1 cellular context compared by ENCODE assay signal in genomic region chr7:141024668-141025067, GRCh38.
TF ChIP-seq lines count a peak whose summit lies in the region.

No MANE protein-coding gene starts in this region.

TF ChIP-seq in A549, 52 proteins besides CTCF, POLR2A, EP300 and RAD21 (continued from another document):
- TF ChIP-seq HEYL (CRISPR knock-in tag; IDR thresholded peaks at IDR 0.05) = no peak
- no peak for TF ChIP-seq JUN (IDR thresholded peaks at IDR 0.05)
- no peak for TF ChIP-seq FOXS1 (CRISPR knock-in tag; IDR thresholded peaks at IDR 0.05)
- no peak for TF ChIP-seq SMC3 (IDR thresholded peaks at IDR 0.05)
- no peak for TF ChIP-seq ZSCAN20 (CRISPR knock-in tag; IDR thresholded peaks at IDR 0.05)
